In the genomic region with DNA sequence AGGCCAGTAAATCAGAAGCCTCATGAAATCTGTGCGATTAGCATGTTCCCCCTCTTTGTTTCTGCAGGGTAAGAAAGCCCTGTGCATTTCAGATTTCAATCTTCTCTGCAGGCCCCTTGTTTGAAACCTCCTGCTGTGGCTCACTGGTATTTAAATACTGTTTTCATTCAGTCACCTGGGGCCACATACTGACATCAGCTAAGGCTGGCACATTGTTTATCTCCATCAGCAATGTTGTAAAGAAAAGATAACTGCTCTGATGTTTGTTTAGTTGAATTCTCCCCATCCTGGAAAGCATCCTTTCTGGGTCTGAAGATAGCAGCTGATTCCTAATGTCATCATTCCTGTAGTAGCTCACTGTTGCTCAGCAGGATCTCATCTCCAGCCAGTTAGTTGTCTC, we compare ENCODE assay signal across 29 cellular contexts.
DNase-seq lines count a peak whose midpoint lies in the region; ATAC-seq and TF ChIP-seq lines count a peak whose summit lies in the region.
"Had no signal": no experiment of that assay in that cellular context is flagged by ENCODE, and none has a peak within 500 bp of the region (broad histone marks: within the 10 kb centered on the region; RNA-seq: fewer than 3 reads in every experiment).

No MANE protein-coding gene starts in this region.

- peaks cover 28% of the 10 kb centered on the region for H3F3A ChIP-seq in MM.1S (ENCODE audit: insufficient read depth, low read length)

- H3K4me2 ChIP-seq in MM.1S (ENCODE audit: low read depth, low read length) = peak overlapping the region; percentile 37

- no peaks in the 10 kb centered on the region for H3K9me2 ChIP-seq in MM.1S (replicated peaks; ENCODE audit: insufficient read depth, low read length)

- peak; percentile 88 for DNase-seq in COR-L47 (lab: John Stamatoyannopoulos, UW)
- DNase-seq in MM.1S = peak; percentile 36
- DNase-seq in NCI-H2227 treated with DMSO at 0.1 percent for 48 hours (lab: John Stamatoyannopoulos, UW) = peak; percentile 85
- DNase-seq in endodermal cell = peak; percentile 71
- DNase-seq in SIG-M5 treated with dmso at 0.1 percent for 504 hours (lab: John Stamatoyannopoulos, UW; ENCODE audit: unreplicated experiment) = no peak
- no peak for DNase-seq in T1000 (lab: John Stamatoyannopoulos, UW)
- no peak for DNase-seq in psoas muscle
- DNase-seq: activated CD4-positive, alpha-beta T cell treated with anti-CD3 and anti-CD28 coated beads, Interleukin-2, amount 50 U/mL, for 48 hours; activated CD4-positive, CD25-positive, alpha-beta regulatory T cell treated with anti-CD3 and anti-CD28 coated beads, Interleukin-2, amount 50 U/mL, for 72 hours; activated CD8-positive, alpha-beta memory T cell treated with anti-CD3 and anti-CD28 coated beads, Interleukin-2, amount 50 U/mL, for 4 hours; activated naive CD4-positive, alpha-beta T cell treated with Interleukin-2 at 50 U/mL for 16 hours; adrenal gland; AML-193; CD4-positive, CD25-positive, alpha-beta regulatory T cell; glutamatergic neuron; kidney glomerular epithelial cell; lower lobe of right lung; naive thymus-derived CD4-positive, alpha-beta T cell; NCI-H226; OCI-M1; right lobe of liver; stimulated activated CD8-positive, alpha-beta memory T cell treated with anti-CD3 and anti-CD28 coated beads, Interleukin-4, amount 100 ng/mL, for 48 hours; stimulated activated naive CD8-positive, alpha-beta T cell treated with anti-CD3 and anti-CD28 coated beads, Interleukin-15, amount 100 ng/mL, for 72 hours had no signal

- no peaks in the 10 kb centered on the region for H3K9me3 Mint-ChIP-seq in endodermal cell
- H3K9me3 Mint-ChIP-seq: activated T-helper 1 cell treated with anti-CD3 and anti-CD28 coated beads, Interleukin-12 subunit alpha, Interleukin-12 subunit beta, Interleukin-2, Interleukin-4 antibody, amounts not matched to agents 30 ng/mL and 10 ng/mL and 1 ng/mL, durations not matched to agents 14 hours and 24 hours and 36 hours; central memory CD8-positive, alpha-beta T cell; dendritic cell treated with granulocyte-macrophage colony-stimulating factor and Interleukin-4, amounts not matched to agents 40 ng/mL and 50 ng/mL, for 4 days; stimulated activated naive CD8-positive, alpha-beta T cell treated with anti-CD3 and anti-CD28 coated beads, Interleukin-15, amount 100 ng/mL, for 72 hours; T-helper 1 cell treated with Interleukin-12 subunit alpha and Interleukin-12 subunit beta and Interleukin-4 antibody, amounts not matched to agents 30 μg/mL and 1 μg/mL, for 36 hours had no signal

- H3K4me3 Mint-ChIP-seq in endodermal cell = no peak overlapping the region
- H3K4me3 Mint-ChIP-seq: activated T-helper 1 cell treated with anti-CD3 and anti-CD28 coated beads, Interleukin-12 subunit alpha, Interleukin-12 subunit beta, Interleukin-2, Interleukin-4 antibody, amounts not matched to agents 30 ng/mL and 10 ng/mL and 1 ng/mL, durations not matched to agents 14 hours and 24 hours and 36 hours; CD4-positive, CD25-positive, alpha-beta regulatory T cell; central memory CD8-positive, alpha-beta T cell; dendritic cell treated with granulocyte-macrophage colony-stimulating factor and Interleukin-4, amounts not matched to agents 40 ng/mL and 50 ng/mL, for 4 days; naive thymus-derived CD4-positive, alpha-beta T cell; stimulated activated naive CD8-positive, alpha-beta T cell treated with anti-CD3 and anti-CD28 coated beads, Interleukin-15, amount 100 ng/mL, for 72 hours; T-helper 1 cell treated with Interleukin-12 subunit alpha and Interleukin-12 subunit beta and Interleukin-4 antibody, amounts not matched to agents 30 μg/mL and 1 μg/mL, for 36 hours had no signal

- H3K9ac ChIP-seq in MM.1S (ENCODE audit: low read length) = peak overlapping the region; percentile 21; the same call in 1 of the 2 replicates
- no peak overlapping the region for H3K9ac ChIP-seq in endodermal cell (ENCODE audit: extremely low read depth, low read length, poor library complexity, severe bottlenecking)

- intact Hi-C loops in psoas muscle (cut with DNase I) = no loop called here

- no peak overlapping the region for H3K4me3 ChIP-seq in MM.1S (ENCODE audit: low read length)
- no peak overlapping the region for H3K4me3 ChIP-seq in endodermal cell (ENCODE audit: low read length)
- no peak overlapping the region for H3K4me3 ChIP-seq in psoas muscle
- H3K4me3 ChIP-seq: adrenal gland, lower lobe of right lung, right lobe of liver had no signal

- H4K20me1 ChIP-seq in MM.1S (ENCODE audit: insufficient read depth, low read length) = no peaks in the 10 kb centered on the region

- H3K79me2 ChIP-seq in MM.1S (ENCODE audit: low read length) = no peaks in the 10 kb centered on the region

- H3K27ac ChIP-seq in MM.1S (ENCODE audit: low read length) = peak overlapping the region; percentile 79
- H3K27ac ChIP-seq in endodermal cell (ENCODE audit: low read depth, low read length) = no peak overlapping the region
- H3K27ac ChIP-seq in psoas muscle = no peak overlapping the region
- H3K27ac ChIP-seq: adrenal gland, lower lobe of right lung, right lobe of liver, RWPE1 had no signal

- no peaks in the 10 kb centered on the region for H3K27me3 Mint-ChIP-seq in endodermal cell (ENCODE audit: insufficient read depth)
- H3K27me3 Mint-ChIP-seq: CD4-positive, CD25-positive, alpha-beta regulatory T cell; central memory CD8-positive, alpha-beta T cell; dendritic cell treated with granulocyte-macrophage colony-stimulating factor and Interleukin-4, amounts not matched to agents 40 ng/mL and 50 ng/mL, for 4 days; stimulated activated naive CD8-positive, alpha-beta T cell treated with anti-CD3 and anti-CD28 coated beads, Interleukin-15, amount 100 ng/mL, for 72 hours had no signal

- ATAC-seq in psoas muscle (no peak), GM21360 (IDR thresholded peaks at IDR 0.05; ENCODE audit: unreplicated experiment) (no peak)
- ATAC-seq: lower lobe of right lung; naive thymus-derived CD4-positive, alpha-beta T cell; right lobe of liver; stimulated activated naive CD8-positive, alpha-beta T cell treated with anti-CD3 and anti-CD28 coated beads, Interleukin-15, amount 100 ng/mL, for 72 hours had no signal

- H3K36me3 ChIP-seq in MM.1S (replicated peaks; ENCODE audit: insufficient read depth, low read length) (no peaks in the 10 kb centered on the region), endodermal cell (ENCODE audit: control insufficient read depth, insufficient read depth, low read length) (no peaks in the 10 kb centered on the region), psoas muscle (ENCODE audit: insufficient read depth in 1 of 2, low read depth in 1 of 2) (no peaks in the 10 kb centered on the region)
- H3K36me3 ChIP-seq: adrenal gland, lower lobe of right lung, right lobe of liver had no signal

- 0 out of 2 replicates have a peak overlapping the region, but pooled peaks have one; percentile 48 for H2AFZ ChIP-seq in MM.1S (ENCODE audit: low read length)

- H3K9me3 ChIP-seq in MM.1S (replicated peaks; ENCODE audit: insufficient read depth, low read length) (no peaks in the 10 kb centered on the region), endodermal cell (ENCODE audit: control insufficient read depth, low read length) (no peaks in the 10 kb centered on the region), psoas muscle (no peaks in the 10 kb centered on the region)
- H3K9me3 ChIP-seq: adrenal gland, lower lobe of right lung, right lobe of liver had no signal

- WGBS in endodermal cell (ENCODE audit: insufficient coverage in 1 of 2, insufficient read length in 1 of 2), 2 experiments = 44 to 53% methylated on average over 1 of the region's 1 CpG
- WGBS in psoas muscle, 3 donors = 44 to 59% (median 48%) methylated on average over 1 of the region's 1 CpG

- peaks cover 60% of the 10 kb centered on the region for H3K4me1 ChIP-seq in MM.1S (ENCODE audit: low read length)
- peaks cover 29% of the 10 kb centered on the region for H3K4me1 ChIP-seq in endodermal cell (ENCODE audit: control insufficient read depth, insufficient read depth, low read length)
- no peaks in the 10 kb centered on the region for H3K4me1 ChIP-seq in psoas muscle
- H3K4me1 ChIP-seq: adrenal gland, lower lobe of right lung, right lobe of liver had no signal

- H3K4me1 Mint-ChIP-seq in endodermal cell = peaks cover 79% of the 10 kb centered on the region
- H3K4me1 Mint-ChIP-seq: CD4-positive, CD25-positive, alpha-beta regulatory T cell; central memory CD8-positive, alpha-beta T cell; naive thymus-derived CD4-positive, alpha-beta T cell; stimulated activated naive CD8-positive, alpha-beta T cell treated with anti-CD3 and anti-CD28 coated beads, Interleukin-15, amount 100 ng/mL, for 72 hours had no signal

- H3K27ac Mint-ChIP-seq in endodermal cell = peak overlapping the region; percentile 33
- H3K27ac Mint-ChIP-seq: activated T-helper 1 cell treated with anti-CD3 and anti-CD28 coated beads, Interleukin-12 subunit alpha, Interleukin-12 subunit beta, Interleukin-2, Interleukin-4 antibody, amounts not matched to agents 30 ng/mL and 10 ng/mL and 1 ng/mL, durations not matched to agents 14 hours and 24 hours and 36 hours; CD4-positive, CD25-positive, alpha-beta regulatory T cell; dendritic cell treated with granulocyte-macrophage colony-stimulating factor and Interleukin-4, amounts not matched to agents 40 ng/mL and 50 ng/mL, for 4 days; naive thymus-derived CD4-positive, alpha-beta T cell; stimulated activated naive CD8-positive, alpha-beta T cell treated with anti-CD3 and anti-CD28 coated beads, Interleukin-15, amount 100 ng/mL, for 72 hours; T-helper 1 cell treated with Interleukin-12 subunit alpha and Interleukin-12 subunit beta and Interleukin-4 antibody, amounts not matched to agents 30 μg/mL and 1 μg/mL, for 36 hours had no signal

- H3K36me3 Mint-ChIP-seq in endodermal cell (ENCODE audit: low read depth) = no peaks in the 10 kb centered on the region
- H3K36me3 Mint-ChIP-seq: CD4-positive, CD25-positive, alpha-beta regulatory T cell; naive thymus-derived CD4-positive, alpha-beta T cell had no signal

- H3K27me3 ChIP-seq in MM.1S (replicated peaks; ENCODE audit: insufficient read depth, low read length) (no peaks in the 10 kb centered on the region), endodermal cell (ENCODE audit: control insufficient read depth, insufficient read depth, low read length, poor library complexity, severe bottlenecking) (no peaks in the 10 kb centered on the region), psoas muscle (ENCODE audit: insufficient read depth in 3 of 3, low read length in 2 of 3) (no peaks in the 10 kb centered on the region)
- H3K27me3 ChIP-seq: adrenal gland, right lobe of liver had no signal

- TF ChIP-seq CTCF in MM.1S (IDR thresholded peaks at IDR 0.05; ENCODE audit: low read length) (no peak), endodermal cell (conservative IDR thresholded peaks at IDR 0.05) (no peak), psoas muscle (IDR thresholded peaks at IDR 0.05) (no peak)

Comparison
In these comparisons a context has a peak if more than half of its experiments do, and no peak if none do; other contexts are left out.
1. DNase-seq: peak in COR-L47 (single experiment), MM.1S (single experiment), NCI-H2227 treated with DMSO at 0.1 percent for 48 hours (single experiment) and endodermal cell (single experiment); none in SIG-M5 treated with dmso at 0.1 percent for 504 hours (single experiment), T1000 (single experiment) and psoas muscle (0 of 2).